Comparison of ENCODE assay signal across 30 cellular contexts in the genomic region with DNA sequence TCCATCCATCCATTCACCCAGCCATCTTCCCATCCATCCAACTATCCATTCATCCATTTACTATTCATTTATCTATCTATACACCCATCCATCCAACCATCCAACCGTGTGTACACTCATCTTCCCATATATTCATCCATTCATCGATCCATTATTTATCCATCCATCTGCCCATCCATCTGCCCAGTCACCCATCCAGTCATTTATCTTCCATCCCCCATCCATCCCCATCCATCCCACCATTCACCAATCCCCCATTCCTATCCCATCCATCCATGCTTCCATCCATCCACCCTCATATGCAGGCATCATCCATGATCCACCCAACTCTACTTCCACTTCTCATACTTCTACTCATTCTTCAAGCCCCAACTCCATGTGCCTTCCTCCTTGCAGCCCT. TPM values are rescaled to one million over a fixed set of nuclear protein-coding genes. Genes with fewer than 3 reads are reported as not detected.
"Had no signal": no experiment of that assay in that cellular context is flagged by ENCODE, and none has a peak within 500 bp of the region (broad histone marks: within the 10 kb centered on the region; RNA-seq: fewer than 3 reads in every experiment).

No MANE protein-coding gene starts in this region.

- ATAC-seq: naive thymus-derived CD4-positive, alpha-beta T cell; natural killer cell; pancreas; right cardiac atrium; sciatic nerve; stimulated activated memory B cell treated with anti-CD40 and anti-IgM and Interleukin-4, amounts not matched to agents 10 μg/mL and 1 μg/mL and 100 μg/mL, for 72 hours had no signal

- H3K4me1 ChIP-seq: neural progenitor cell, pancreas, prostate gland, stomach, tibial nerve had no signal

- H3K4me2 ChIP-seq: neural progenitor cell, smooth muscle cell had no signal

- H3K27ac Mint-ChIP-seq: naive thymus-derived CD4-positive, alpha-beta T cell; natural killer cell; nephron; neural progenitor cell; stimulated activated memory B cell treated with anti-CD40 and anti-IgM and Interleukin-4, amounts not matched to agents 10 μg/mL and 1 μg/mL and 100 μg/mL, for 72 hours; stimulated activated naive CD8-positive, alpha-beta T cell treated with anti-CD3 and anti-CD28 coated beads, Interleukin-15, Interleukin-2, amounts not matched to agents 100 ng/mL and 50 ng/mL, for 24 hours had no signal

- FAIRE-seq: pancreas, urothelium cell line had no signal

- H2AFZ ChIP-seq: neural progenitor cell had no signal

- H3K9me3 ChIP-seq: neutrophil, pancreas, prostate gland, spleen, stomach, thoracic aorta, thyroid gland, tibial nerve, upper lobe of left lung, vagina had no signal

- H3K36me3 ChIP-seq: neural progenitor cell, neutrophil, pancreas, prostate gland, spleen, stomach, thoracic aorta, thyroid gland, tibial nerve, upper lobe of left lung, vagina had no signal

- H3K9ac ChIP-seq: neural progenitor cell had no signal

- H3K27ac ChIP-seq: neural progenitor cell, neutrophil, pancreas, prostate gland, skin epidermis, spleen, stomach, thoracic aorta, thyroid gland, tibial nerve, upper lobe of left lung, vagina had no signal

- H3K4me3 Mint-ChIP-seq: naive thymus-derived CD4-positive, alpha-beta T cell; natural killer cell; nephron; neural progenitor cell; stimulated activated memory B cell treated with anti-CD40 and anti-IgM and Interleukin-4, amounts not matched to agents 10 μg/mL and 1 μg/mL and 100 μg/mL, for 72 hours; stimulated activated naive CD8-positive, alpha-beta T cell treated with anti-CD3 and anti-CD28 coated beads, Interleukin-15, Interleukin-2, amounts not matched to agents 100 ng/mL and 50 ng/mL, for 24 hours had no signal

- H3K4me3 ChIP-seq: neural progenitor cell, pancreas, prostate gland, skin epidermis, smooth muscle cell, spleen, stomach, thoracic aorta, thyroid gland, tibial nerve, upper lobe of left lung, vagina had no signal

- DNase-seq: naive thymus-derived CD4-positive, alpha-beta T cell; natural killer cell; nucleus accumbens; pancreas; spleen; stimulated activated CD4-positive, alpha-beta T cell treated with anti-CD3 and anti-CD28 coated beads, Interleukin-12 subunit alpha, Interleukin-12 subunit beta, amount 100 ng/mL, for 4 hours; stimulated activated CD4-positive, alpha-beta T cell treated with anti-CD3 and anti-CD28 coated beads, Interleukin-1b, Interleukin-23, amount 100 ng/mL, for 48 hours; stimulated activated CD4-positive, alpha-beta T cell treated with anti-CD3 and anti-CD28 coated beads, Interleukin-4, amount 100 ng/mL, for 1 hour; stimulated activated CD4-positive, alpha-beta T cell treated with anti-CD3 and anti-CD28 coated beads, Interleukin-4, amount 100 ng/mL, for 4 hours; stimulated activated CD8-positive, alpha-beta memory T cell treated with anti-CD3 and anti-CD28 coated beads, Interleukin-4, amount 100 ng/mL, for 48 hours; stimulated activated naive CD4-positive, alpha-beta T cell; stomach; thyroid gland; trophoblast cell; upper lobe of left lung had no signal

- H3K36me3 Mint-ChIP-seq: naive thymus-derived CD4-positive, alpha-beta T cell; natural killer cell; neural progenitor cell; stimulated activated memory B cell treated with anti-CD40 and anti-IgM and Interleukin-4, amounts not matched to agents 10 μg/mL and 1 μg/mL and 100 μg/mL, for 72 hours had no signal

- H3K9me3 Mint-ChIP-seq: nephron, neural progenitor cell had no signal

- H3K27me3 Mint-ChIP-seq: naive thymus-derived CD4-positive, alpha-beta T cell; stimulated activated memory B cell treated with anti-CD40 and anti-IgM and Interleukin-4, amounts not matched to agents 10 μg/mL and 1 μg/mL and 100 μg/mL, for 72 hours had no signal

- H3K4me1 Mint-ChIP-seq: natural killer cell; nephron; neural progenitor cell; stimulated activated memory B cell treated with anti-CD40 and anti-IgM and Interleukin-4, amounts not matched to agents 10 μg/mL and 1 μg/mL and 100 μg/mL, for 72 hours had no signal

- H3K27me3 ChIP-seq: neural progenitor cell, neutrophil, pancreas, spleen, stomach, thyroid gland, tibial nerve, upper lobe of left lung, vagina had no signal

RNA-seq across cellular contexts. Expression of gene HOMER3, which starts 14.0 kb away (rescaled TPM):
- polyA plus RNA-seq: naive thymus-derived CD4-positive, alpha-beta T cell had no signal

RNA-seq across cellular contexts. Expression of gene CERS1, which starts 59.1 kb away (rescaled TPM):
- total RNA-seq: naive thymus-derived CD4-positive, alpha-beta T cell; natural killer cell; subcutaneous adipose tissue had no signal
- polyA plus RNA-seq: naive thymus-derived CD4-positive, alpha-beta T cell had no signal
